9 cellular contexts compared by ENCODE assay signal in the genomic region with DNA sequence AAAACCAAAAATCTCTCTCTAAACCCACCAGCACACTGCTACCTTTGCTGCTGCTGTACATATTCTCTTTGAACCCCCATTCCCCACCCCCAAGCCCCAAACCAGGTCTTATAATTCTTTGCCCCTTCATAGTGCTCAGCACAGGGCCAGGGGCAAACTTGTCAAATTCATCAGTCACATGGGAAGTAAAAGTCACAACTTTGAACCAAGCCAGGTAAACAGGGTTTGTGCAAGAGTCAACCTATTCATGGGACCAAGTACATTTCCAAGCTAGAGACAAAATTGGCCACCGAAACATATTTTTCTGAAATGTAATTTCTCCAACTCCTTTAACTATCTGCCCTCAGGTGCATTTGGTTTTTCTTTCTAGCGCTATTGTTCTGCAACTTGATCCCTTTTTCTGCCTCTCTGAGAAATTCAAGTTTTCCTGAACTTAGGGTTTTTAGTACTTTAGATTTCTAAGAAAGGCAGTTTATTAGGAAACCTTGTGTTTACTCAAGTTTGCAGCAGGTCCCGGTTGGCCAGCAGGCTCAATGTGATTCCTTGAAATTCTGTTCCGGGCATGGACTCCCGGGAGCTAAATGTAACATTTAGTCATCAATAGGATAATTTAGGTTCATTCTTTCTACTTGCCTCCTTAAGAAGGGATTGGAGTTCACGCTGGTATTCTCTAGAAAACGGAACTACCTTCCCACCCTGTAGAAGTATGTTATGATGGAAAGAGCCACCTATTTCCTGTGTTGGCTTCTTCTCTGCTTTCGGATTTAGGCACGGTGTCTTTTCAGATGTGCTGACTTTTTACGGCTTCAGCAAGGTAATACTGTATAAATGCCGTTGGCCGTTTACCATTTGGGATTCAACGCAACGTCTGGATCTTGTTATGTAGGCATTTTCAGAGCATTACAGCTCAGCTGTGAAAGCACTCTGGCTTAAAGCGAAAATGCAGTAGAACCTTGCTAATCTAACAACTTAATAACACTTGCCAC.
DNase-seq lines count a peak whose midpoint lies in the region; ATAC-seq, FAIRE-seq and TF ChIP-seq lines count a peak whose summit lies in the region.
"Had no signal": no experiment of that assay in that cellular context is flagged by ENCODE, and none has a peak within 500 bp of the region (broad histone marks: within the 10 kb centered on the region; RNA-seq: fewer than 3 reads in every experiment).

No MANE protein-coding gene starts in this region.

- H3K36me3 ChIP-seq in thoracic aorta, result no peaks in the 10 kb centered on the region
- H3K36me3 ChIP-seq in pancreas, result no peaks in the 10 kb centered on the region

- no peaks in the 10 kb centered on the region for H3K27me3 Mint-ChIP-seq in activated CD8-positive, alpha-beta T cell treated with anti-CD3 and anti-CD28 coated beads, Interleukin-2, amount 10 ng/mL, durations not matched to agents 7 days and 5 days (ENCODE audit: low read depth)
- H3K27me3 Mint-ChIP-seq: type B pancreatic cell had no signal

- H3K27me3 ChIP-seq in thoracic aorta (replicated peaks; ENCODE audit: insufficient read depth), result no peaks in the 10 kb centered on the region
- H3K27me3 ChIP-seq in pancreas, result no peaks in the 10 kb centered on the region

- peak; percentile 45 for ATAC-seq in activated CD8-positive, alpha-beta T cell treated with anti-CD3 and anti-CD28 coated beads, Interleukin-2, amount 10 ng/mL, durations not matched to agents 7 days and 5 days
- ATAC-seq in thoracic aorta (ENCODE audit: insufficient number of reproducible peaks, low FRiP score, low read depth) (no peak), pancreas (no peak), HG02759 (IDR thresholded peaks at IDR 0.05; ENCODE audit: unreplicated experiment) (no peak)

- H3K4me3 ChIP-seq in thoracic aorta, result peak overlapping the region; percentile 67
- no peak overlapping the region for H3K4me3 ChIP-seq in pancreas

- peaks cover 15% of the 10 kb centered on the region for H3K36me3 Mint-ChIP-seq in activated CD8-positive, alpha-beta T cell treated with anti-CD3 and anti-CD28 coated beads, Interleukin-2, amount 10 ng/mL, durations not matched to agents 7 days and 5 days (ENCODE audit: low read depth)
- H3K36me3 Mint-ChIP-seq: type B pancreatic cell had no signal

- FAIRE-seq in pancreas (lab: Jason Lieb, UNC), result no peak

- TF ChIP-seq CTCF in thoracic aorta (IDR thresholded peaks at IDR 0.05), result no peak
- TF ChIP-seq CTCF in pancreas (IDR thresholded peaks at IDR 0.05), result no peak

- POLR2A ChIA-PET in activated CD8-positive, alpha-beta T cell treated with anti-CD3 and anti-CD28 coated beads, Interleukin-2, amount 10 ng/mL, durations not matched to agents 7 days and 5 days (lab: Charles Lee), result interaction anchor here (1.2 to 3.3 kb wide), 2 partner anchors 104 to 106 kb away, joined by 3 to 17 read pairs; no protein-coding TSS in a partner anchor

- peak overlapping the region; percentile 90 for H3K27ac Mint-ChIP-seq in activated CD8-positive, alpha-beta T cell treated with anti-CD3 and anti-CD28 coated beads, Interleukin-2, amount 10 ng/mL, durations not matched to agents 7 days and 5 days
- H3K27ac Mint-ChIP-seq: type B pancreatic cell had no signal

- peak; percentile 67 for DNase-seq in activated CD8-positive, alpha-beta memory T cell treated with anti-CD3 and anti-CD28 coated beads for 24 hours
- DNase-seq in activated CD8-positive, alpha-beta memory T cell treated with anti-CD3 and anti-CD28 coated beads, Interleukin-2, amount 50 U/mL, for 48 hours, result no peak
- peak; percentile 49 for DNase-seq in activated CD8-positive, alpha-beta T cell treated with anti-CD3 and anti-CD28 coated beads, Interleukin-2, amount 10 ng/mL, durations not matched to agents 7 days and 5 days
- DNase-seq in islet precursor cell, result peak; percentile 15
- no peak for DNase-seq in thoracic aorta (ENCODE audit: low spot score)
- DNase-seq in pancreas, result no peak
- no peak for DNase-seq in putamen (ENCODE audit: low spot score)

- H3K4me1 ChIP-seq in thoracic aorta (ENCODE audit: control insufficient read depth in 1 of 2, low read depth in 2 of 2), result peaks cover 9 to 13% of the 10 kb centered on the region in 2 donors
- no peaks in the 10 kb centered on the region for H3K4me1 ChIP-seq in pancreas

- H3K9me3 ChIP-seq in thoracic aorta, result no peaks in the 10 kb centered on the region
- H3K9me3 ChIP-seq in pancreas, result no peaks in the 10 kb centered on the region

- H3K4me1 Mint-ChIP-seq in activated CD8-positive, alpha-beta T cell treated with anti-CD3 and anti-CD28 coated beads, Interleukin-2, amount 10 ng/mL, durations not matched to agents 7 days and 5 days (ENCODE audit: low read depth), result peaks cover 75% of the 10 kb centered on the region

- intact Hi-C loops in pancreas (cut with DNase I), result no loop called here

- H3K27ac ChIP-seq in thoracic aorta (no peak overlapping the region), pancreas (no peak overlapping the region)

- CTCF ChIA-PET in activated CD8-positive, alpha-beta T cell treated with anti-CD3 and anti-CD28 coated beads, Interleukin-2, amount 10 ng/mL, durations not matched to agents 7 days and 5 days (lab: Charles Lee), result interaction anchor here (0.7 to 1.0 kb wide), 2 partner anchors 42 to 43 kb away, joined by 3 to 4 read pairs; no protein-coding TSS in a partner anchor

- peak overlapping the region; percentile 67 for H3K4me3 Mint-ChIP-seq in activated CD8-positive, alpha-beta T cell treated with anti-CD3 and anti-CD28 coated beads, Interleukin-2, amount 10 ng/mL, durations not matched to agents 7 days and 5 days
- H3K4me3 Mint-ChIP-seq: type B pancreatic cell had no signal

- 70 to 83% methylated on average over 15 of the region's 15 CpGs for WGBS in pancreas, 2 donors

- no peaks in the 10 kb centered on the region for H3K9me3 Mint-ChIP-seq in activated CD8-positive, alpha-beta T cell treated with anti-CD3 and anti-CD28 coated beads, Interleukin-2, amount 10 ng/mL, durations not matched to agents 7 days and 5 days (ENCODE audit: insufficient read depth)
- H3K9me3 Mint-ChIP-seq: type B pancreatic cell had no signal

Comparison
In these comparisons a context has a peak if more than half of its experiments do, and no peak if none do; other contexts are left out.
1. DNase-seq: peak in activated CD8-positive, alpha-beta memory T cell treated with anti-CD3 and anti-CD28 coated beads for 24 hours (single experiment), activated CD8-positive, alpha-beta T cell treated with anti-CD3 and anti-CD28 coated beads, Interleukin-2, amount 10 ng/mL, durations not matched to agents 7 days and 5 days (single experiment) and islet precursor cell (single experiment); none in activated CD8-positive, alpha-beta memory T cell treated with anti-CD3 and anti-CD28 coated beads, Interleukin-2, amount 50 U/mL, for 48 hours (single experiment), thoracic aorta (single experiment), pancreas (0 of 6) and putamen (single experiment).